ENCODE assay signal across 11 cellular contexts in the genomic region with DNA sequence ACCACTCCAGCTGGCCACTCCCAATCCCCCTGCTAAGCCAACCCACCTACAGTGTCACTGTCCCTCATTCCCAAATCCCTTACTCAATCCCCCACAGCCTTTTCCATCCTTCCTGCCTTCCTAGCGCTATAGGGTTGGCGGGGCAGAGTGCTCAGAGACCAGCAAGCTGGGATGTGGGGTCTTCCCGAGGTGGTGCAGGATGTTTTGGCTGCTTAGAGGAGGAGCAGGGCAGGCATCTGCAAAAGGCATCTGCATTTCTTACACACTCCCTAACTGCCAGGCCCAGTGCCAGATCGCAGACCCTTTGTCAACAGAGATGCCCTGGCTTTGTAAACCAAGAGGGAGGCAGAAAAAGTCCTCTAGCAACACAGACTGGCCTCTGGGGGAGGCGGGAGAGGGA. TPM values are rescaled to one million over a fixed set of nuclear protein-coding genes. Genes with fewer than 3 reads are reported as not detected.
DNase-seq lines count a peak whose midpoint lies in the region; ATAC-seq and TF ChIP-seq lines count a peak whose summit lies in the region.
"Had no signal": no experiment of that assay in that cellular context is flagged by ENCODE, and none has a peak within 500 bp of the region (broad histone marks: within the 10 kb centered on the region; RNA-seq: fewer than 3 reads in every experiment).

No MANE protein-coding gene starts in this region.

- H3K4me1 Mint-ChIP-seq in activated naive CD4-positive, alpha-beta T cell treated with anti-CD3 and anti-CD28 coated beads, Interleukin-2, amount 50 U/mL, for 24 hours, result peaks cover 23% of the 10 kb centered on the region
- H3K4me1 Mint-ChIP-seq in type B pancreatic cell (ENCODE audit: unreplicated experiment), result peaks cover 37% of the 10 kb centered on the region

- TF ChIP-seq CTCF in type B pancreatic cell (conservative IDR thresholded peaks at IDR 0.05), result no peak
- no peak for TF ChIP-seq CTCF in GM10248 (IDR thresholded peaks at IDR 0.05; ENCODE audit: control extremely low read depth, extremely low read depth, low read depth, missing control alignments)
- TF ChIP-seq CTCF in GM13976 (IDR thresholded peaks at IDR 0.05; ENCODE audit: borderline replicate concordance, control extremely low read depth, extremely low read depth, insufficient read depth, missing control alignments), result no peak

- no peak for DNase-seq in activated naive CD4-positive, alpha-beta T cell treated with Interleukin-2 at 50 U/mL for 16 hours
- DNase-seq in RPMI8226 (peak; percentile 9), left kidney (ENCODE audit: low read depth, low spot score) (peak; percentile 35), type B pancreatic cell (ENCODE audit: extremely low spot score, unreplicated experiment) (no peak), GM10248 (ENCODE audit: extremely low spot score) (no peak), GM13976 (ENCODE audit: low spot score) (no peak)
- DNase-seq: activated T-cell treated with anti-CD3 and anti-CD28 coated beads, Interleukin-2, amount 50 U/mL, for 24 hours; HCEC 1CT had no signal

- in situ Hi-C loops in GM13976 (cut with MboI; ENCODE audit: low sequenced_read_pairs, unreplicated experiment), result no loop called here

- no peaks in the 10 kb centered on the region for H3K36me3 Mint-ChIP-seq in activated naive CD4-positive, alpha-beta T cell treated with anti-CD3 and anti-CD28 coated beads, Interleukin-2, amount 50 U/mL, for 24 hours
- no peaks in the 10 kb centered on the region for H3K36me3 Mint-ChIP-seq in type B pancreatic cell

- H3K27ac Mint-ChIP-seq in activated naive CD4-positive, alpha-beta T cell treated with anti-CD3 and anti-CD28 coated beads, Interleukin-2, amount 50 U/mL, for 24 hours, result no peak overlapping the region
- peak overlapping the region; percentile 77 for H3K27ac Mint-ChIP-seq in type B pancreatic cell
- H3K27ac Mint-ChIP-seq: activated T-cell treated with anti-CD3 and anti-CD28 coated beads, Interleukin-2, amount 50 U/mL, for 24 hours had no signal

- H3K27me3 Mint-ChIP-seq in activated naive CD4-positive, alpha-beta T cell treated with anti-CD3 and anti-CD28 coated beads, Interleukin-2, amount 50 U/mL, for 24 hours, result no peaks in the 10 kb centered on the region
- H3K27me3 Mint-ChIP-seq in type B pancreatic cell, result no peaks in the 10 kb centered on the region
- H3K27me3 Mint-ChIP-seq: activated T-cell treated with anti-CD3 and anti-CD28 coated beads, Interleukin-2, amount 50 U/mL, for 24 hours had no signal

- no peak for ATAC-seq in HG02885 (IDR thresholded peaks at IDR 0.05; ENCODE audit: poor library complexity, unreplicated experiment)

- CTCF ChIA-PET in GM10248 (lab: Yijun Ruan, JAX), result interaction anchor here (0.8 to 5.8 kb wide), 4 partner anchors 10 to 85 kb away, joined by 3 to 29 read pairs (median 12); no protein-coding TSS in a partner anchor

- no peaks in the 10 kb centered on the region for H3K9me3 Mint-ChIP-seq in activated naive CD4-positive, alpha-beta T cell treated with anti-CD3 and anti-CD28 coated beads, Interleukin-2, amount 50 U/mL, for 24 hours
- H3K9me3 Mint-ChIP-seq in type B pancreatic cell, result no peaks in the 10 kb centered on the region
- H3K9me3 Mint-ChIP-seq: activated T-cell treated with anti-CD3 and anti-CD28 coated beads, Interleukin-2, amount 50 U/mL, for 24 hours had no signal

- H3K4me3 Mint-ChIP-seq in activated naive CD4-positive, alpha-beta T cell treated with anti-CD3 and anti-CD28 coated beads, Interleukin-2, amount 50 U/mL, for 24 hours, result peak overlapping the region; percentile 11
- peak overlapping the region; percentile 68 for H3K4me3 Mint-ChIP-seq in type B pancreatic cell
- H3K4me3 Mint-ChIP-seq: activated T-cell treated with anti-CD3 and anti-CD28 coated beads, Interleukin-2, amount 50 U/mL, for 24 hours had no signal

- POLR2A ChIA-PET in GM10248 (lab: Yijun Ruan, JAX), result interaction anchor here (1.0 kb wide), 1 partner anchor 12 kb away, joined by 4 read pairs; no protein-coding TSS in a partner anchor

RNA-seq across cellular contexts. Expression of a gene that starts 37.9 kb away (rescaled TPM):
- total RNA-seq in type B pancreatic cell (ENCODE audit: low replicate concordance), result 22.2 and 25.8 TPM in 2 replicates
- total RNA-seq: ascending aorta had no signal

Comparison
In these comparisons a context has a peak if more than half of its experiments do, and no peak if none do; other contexts are left out.
1. DNase-seq: peak in RPMI8226 (single experiment) and left kidney (single experiment); none in activated naive CD4-positive, alpha-beta T cell treated with Interleukin-2 at 50 U/mL for 16 hours (single experiment), type B pancreatic cell (single experiment), GM10248 (single experiment) and GM13976 (single experiment).